Comparison of ENCODE assay signal across 8 cellular contexts in the genomic region with DNA sequence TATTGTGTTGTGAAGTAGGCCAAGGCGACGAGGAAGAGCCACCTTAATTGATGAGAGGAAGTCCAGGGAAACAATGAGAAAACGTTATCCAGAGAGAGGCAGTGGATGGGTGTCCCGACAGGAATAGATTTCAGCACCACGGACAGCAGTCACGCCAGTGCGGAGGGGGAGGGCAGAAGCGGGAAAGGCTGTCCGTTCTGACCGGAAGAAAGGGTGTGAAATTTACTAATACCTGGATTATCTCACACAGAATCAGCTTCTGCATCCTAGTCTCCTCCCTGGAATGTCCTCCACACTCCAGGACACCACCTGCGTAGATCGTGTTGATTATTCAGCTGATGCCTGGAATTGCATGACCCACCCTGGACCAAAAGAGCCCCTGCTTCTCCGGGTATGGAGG. TPM values are rescaled to one million over a fixed set of nuclear protein-coding genes. Genes with fewer than 3 reads are reported as not detected.
DNase-seq lines count a peak whose midpoint lies in the region; ATAC-seq and TF ChIP-seq lines count a peak whose summit lies in the region.

No MANE protein-coding gene starts in this region.

- H4K8ac ChIP-seq in H9 (replicated peaks; ENCODE audit: insufficient read length, low read depth, low read length): no peak overlapping the region

- no peak overlapping the region for H3T11ph ChIP-seq in H9 (ENCODE audit: low read length)

- H3K56ac ChIP-seq in H9 (ENCODE audit: insufficient read length, low read depth, low read length): no peak overlapping the region

- H3K27me3 Mint-ChIP-seq in H9 (ENCODE audit: low read depth): peaks cover 50% of the 10 kb centered on the region
- H3K27me3 Mint-ChIP-seq in stimulated activated memory B cell treated with anti-CD40 and anti-IgM and Interleukin-4, amounts not matched to agents 10 μg/mL and 1 μg/mL and 100 μg/mL, for 72 hours: peaks cover 76% of the 10 kb centered on the region

- H2BK120ac ChIP-seq in H9 (ENCODE audit: low read depth, low read length, poor library complexity, severe bottlenecking): no peak overlapping the region

- DNase-seq in H9: peak; percentile 84
- DNase-seq in RPMI8226: peak; percentile 77
- DNase-seq in amniotic epithelial cell (ENCODE audit: low read depth): peak; percentile 45
- DNase-seq in iPS DF 4.7 (ENCODE audit: extremely low read depth, low spot score): peak; percentile 66
- DNase-seq in stimulated activated CD4-positive, alpha-beta T cell treated with anti-CD3 and anti-CD28 coated beads, Interleukin-12 subunit alpha, Interleukin-12 subunit beta, amount 100 ng/mL, for 4 hours: peak; percentile 36
- no peak for DNase-seq in NCI-H2081 (lab: John Stamatoyannopoulos, UW)
- DNase-seq in mesenteric fat pad (ENCODE audit: low spot score): no peak

- H2AFZ ChIP-seq in H9 (ENCODE audit: low read length): no peak overlapping the region

- H2BK15ac ChIP-seq in H9 (ENCODE audit: low read depth, low read length): no peak overlapping the region

- no peaks in the 10 kb centered on the region for H3K23me2 ChIP-seq in H9 (ENCODE audit: insufficient read length, low read depth, low read length, poor library complexity, severe bottlenecking)

- H3K4me1 Mint-ChIP-seq in H9: peaks cover 2 to 4% of the 10 kb centered on the region in 2 experiments; a peak in 2 of 4 replicates
- H3K4me1 Mint-ChIP-seq in stimulated activated memory B cell treated with anti-CD40 and anti-IgM and Interleukin-4, amounts not matched to agents 10 μg/mL and 1 μg/mL and 100 μg/mL, for 72 hours: peaks cover 5% of the 10 kb centered on the region

- H3K23ac ChIP-seq in H9 (ENCODE audit: insufficient read length, low read depth, low read length): no peak overlapping the region

- H3K14ac ChIP-seq in H9 (ENCODE audit: insufficient read depth, low read length): no peak overlapping the region

- no peak overlapping the region; a peak in 2 of 5 replicates for H3K4me3 Mint-ChIP-seq in H9
- H3K4me3 Mint-ChIP-seq in stimulated activated memory B cell treated with anti-CD40 and anti-IgM and Interleukin-4, amounts not matched to agents 10 μg/mL and 1 μg/mL and 100 μg/mL, for 72 hours: no peak overlapping the region

- no peak overlapping the region for H4K5ac ChIP-seq in H9 (ENCODE audit: insufficient read length, low read depth, low read length)

- no CpG with 5 or more reads among the region's 13 CpGs for WGBS in H9 (ENCODE audit: extremely low coverage, insufficient read length, low lambda C conversion rate)

- no peaks in the 10 kb centered on the region for H4K20me1 ChIP-seq in H9 (ENCODE audit: control insufficient read depth, insufficient read depth, insufficient read length)

- no peaks in the 10 kb centered on the region for H3K9me3 Mint-ChIP-seq in H9
- H3K9me3 Mint-ChIP-seq in stimulated activated memory B cell treated with anti-CD40 and anti-IgM and Interleukin-4, amounts not matched to agents 10 μg/mL and 1 μg/mL and 100 μg/mL, for 72 hours: no peaks in the 10 kb centered on the region

- H3K36me3 Mint-ChIP-seq in H9 (ENCODE audit: insufficient read depth in 1 of 3, low read depth in 3 of 3): no peaks in the 10 kb centered on the region
- no peaks in the 10 kb centered on the region for H3K36me3 Mint-ChIP-seq in stimulated activated memory B cell treated with anti-CD40 and anti-IgM and Interleukin-4, amounts not matched to agents 10 μg/mL and 1 μg/mL and 100 μg/mL, for 72 hours

- H3K4me2 ChIP-seq in H9 (ENCODE audit: insufficient read depth, insufficient read length, low read length): peak overlapping the region; percentile 15

- no peak overlapping the region for H3K27ac Mint-ChIP-seq in H9
- no peak overlapping the region for H3K27ac Mint-ChIP-seq in stimulated activated memory B cell treated with anti-CD40 and anti-IgM and Interleukin-4, amounts not matched to agents 10 μg/mL and 1 μg/mL and 100 μg/mL, for 72 hours

- no peaks in the 10 kb centered on the region for H3K79me2 ChIP-seq in H9 (ENCODE audit: insufficient read depth, low read length)

- H2BK20ac ChIP-seq in H9 (ENCODE audit: low read depth, low read length, poor library complexity, severe bottlenecking): no peak overlapping the region

- no peak overlapping the region for H2AK5ac ChIP-seq in H9 (ENCODE audit: insufficient read length, low read length)

- H2BK12ac ChIP-seq in H9 (ENCODE audit: insufficient read length, low read depth, low read length): no peak overlapping the region

- no peak for TF ChIP-seq CTCF in H9 (conservative IDR thresholded peaks at IDR 0.05)

- H3K18ac ChIP-seq in H9 (ENCODE audit: insufficient read length, low read depth, low read length): no peak overlapping the region

- no peak overlapping the region for H4K91ac ChIP-seq in H9 (ENCODE audit: insufficient read length, low read depth, low read length)

- ATAC-seq in stimulated activated memory B cell treated with anti-CD40 and anti-IgM and Interleukin-4, amounts not matched to agents 10 μg/mL and 1 μg/mL and 100 μg/mL, for 72 hours: no peak

- no peaks in the 10 kb centered on the region; the same call in 1 of the 2 replicates for H3K27me3 ChIP-seq in H9 (ENCODE audit: insufficient read depth, low read length)

- H3K9ac ChIP-seq in H9 (ENCODE audit: extremely low read depth, insufficient read length, low read length): no peak overlapping the region

- H3K27ac ChIP-seq in H9 (ENCODE audit: insufficient read length, low read depth, low read length): no peak overlapping the region

- no peak overlapping the region for H3K4ac ChIP-seq in H9 (ENCODE audit: low read depth, low read length)

- H2BK5ac ChIP-seq in H9 (ENCODE audit: insufficient read length, low read length): no peak overlapping the region

- no peaks in the 10 kb centered on the region for H3K9me3 ChIP-seq in H9 (ENCODE audit: control insufficient read depth, low read depth, low read length)

- no peaks in the 10 kb centered on the region for H3K79me1 ChIP-seq in H9 (ENCODE audit: insufficient read depth, low read depth, low read length, poor library complexity, severe bottlenecking)

- H3K4me1 ChIP-seq in H9 (ENCODE audit: insufficient read depth, low read length): no peaks in the 10 kb centered on the region

RNA-seq across cellular contexts. Expression of a gene that starts 7.4 kb away (rescaled TPM):
- total RNA-seq in H9 (2021) (not detected in 2 replicates), mesenteric fat pad (not detected)

RNA-seq across cellular contexts. Expression of a gene that starts 26.0 kb away (rescaled TPM):
- total RNA-seq in H9 (2021): not detected in 2 replicates
- total RNA-seq in mesenteric fat pad: not detected

RNA-seq across cellular contexts. Expression of a gene that starts 41.8 kb away (rescaled TPM):
- total RNA-seq in H9 (2021) (not detected in 2 replicates), mesenteric fat pad (not detected)

Comparison
In these comparisons a context has a peak if more than half of its experiments do, and no peak if none do; other contexts are left out.
1. DNase-seq: peak in H9 (single experiment), RPMI8226 (single experiment), amniotic epithelial cell (single experiment), iPS DF 4.7 (single experiment) and stimulated activated CD4-positive, alpha-beta T cell treated with anti-CD3 and anti-CD28 coated beads, Interleukin-12 subunit alpha, Interleukin-12 subunit beta, amount 100 ng/mL, for 4 hours (single experiment); none in NCI-H2081 (0 of 2) and mesenteric fat pad (single experiment).